Comparison of ENCODE assay signal across 22 cellular contexts in the genomic region with DNA sequence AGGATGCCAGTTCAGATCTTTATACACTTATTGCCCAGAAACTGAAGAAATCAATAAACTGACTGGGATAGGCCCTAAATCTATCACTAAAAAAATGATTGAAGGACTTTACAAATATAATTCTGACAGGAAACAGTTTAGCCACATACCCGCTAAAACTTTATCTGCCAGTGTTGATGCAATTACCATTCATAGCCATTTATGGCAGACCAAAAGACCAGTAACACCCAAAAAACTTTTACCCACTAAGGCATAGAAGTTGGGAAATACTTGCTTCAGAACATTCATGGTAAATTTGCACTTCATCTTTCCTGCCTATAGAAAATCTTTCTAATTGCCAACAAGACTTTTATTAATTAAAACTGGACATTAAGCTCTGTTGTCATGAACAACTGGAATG. TPM values are rescaled to one million over a fixed set of nuclear protein-coding genes. Genes with fewer than 3 reads are reported as not detected.
DNase-seq lines count a peak whose midpoint lies in the region; ATAC-seq and TF ChIP-seq lines count a peak whose summit lies in the region.
"Had no signal": no experiment of that assay in that cellular context is flagged by ENCODE, and none has a peak within 500 bp of the region (broad histone marks: within the 10 kb centered on the region; RNA-seq: fewer than 3 reads in every experiment).

No MANE protein-coding gene starts in this region.

- intact Hi-C loops in PC-3 (cut with micrococcal nuclease): no loop called here

- H3K27me3 ChIP-seq in Loucy (ENCODE audit: insufficient read depth, low read length, poor library complexity, severe bottlenecking) (no peaks in the 10 kb centered on the region), PC-3 (ENCODE audit: low read length) (peaks cover 31% of the 10 kb centered on the region), mesendoderm (ENCODE audit: insufficient read depth, low read length, poor library complexity) (no peaks in the 10 kb centered on the region)
- H3K27me3 ChIP-seq: SJSA1 had no signal

- DNase-seq in AML-193 (lab: John Stamatoyannopoulos, UW): peak; percentile 88 to 92
- no peak for DNase-seq in PC-3
- no peak for DNase-seq in chondrocyte (ENCODE audit: low spot score)
- DNase-seq in mesendoderm: no peak
- DNase-seq in T-helper 2 cell treated with Interferon-gamma antibody and Interleukin-4, amounts not matched to agents 5 μg/mL and 100 μg/mL, for 36 hours (ENCODE audit: low spot score): no peak
- DNase-seq: COR-L47, H7, NCI-H1092 treated with DMSO at 0.1 percent for 48 hours, NCI-H1694 treated with DMSO at 0.1 percent for 48 hours, NCI-H446 treated with DMSO at 0.1 percent for 48 hours, NCI-H748 treated with DMSO at 0.1 percent for 48 hours, RPMI8226, T-helper 1 cell had no signal

- no peak overlapping the region for H2BK5ac ChIP-seq in mesendoderm (ENCODE audit: low read length)

- H3K4me1 ChIP-seq in Loucy (ENCODE audit: insufficient read depth, low read length, poor library complexity, severe bottlenecking): peaks cover 66% of the 10 kb centered on the region
- no peaks in the 10 kb centered on the region for H3K4me1 ChIP-seq in PC-3 (ENCODE audit: insufficient read depth, low read length)
- no peaks in the 10 kb centered on the region for H3K4me1 ChIP-seq in mesendoderm (ENCODE audit: control insufficient read depth, low read depth, low read length)
- H3K4me1 ChIP-seq: SJSA1 had no signal

- no peak overlapping the region for H2BK15ac ChIP-seq in mesendoderm (replicated peaks; ENCODE audit: low read depth)

- ATAC-seq in PC-3 (no peak), HG02642 (IDR thresholded peaks at IDR 0.05; ENCODE audit: poor library complexity, unreplicated experiment) (no peak), GM21825 (IDR thresholded peaks at IDR 0.05; ENCODE audit: unreplicated experiment) (no peak)

- H3K27ac ChIP-seq in PC-3 (ENCODE audit: low read length): no peak overlapping the region
- no peak overlapping the region for H3K27ac ChIP-seq in mesendoderm (ENCODE audit: low read depth, low read length)
- H3K27ac ChIP-seq: SJSA1 had no signal

- H4K8ac ChIP-seq in mesendoderm (ENCODE audit: low read depth, low read length): no peak overlapping the region

- H3F3A ChIP-seq in Loucy (ENCODE audit: low read depth) (no peaks in the 10 kb centered on the region; the same call in 1 of the 2 replicates), PC-3 (ENCODE audit: low read length, unreplicated experiment) (no peaks in the 10 kb centered on the region)

- H3K18ac ChIP-seq in mesendoderm (ENCODE audit: low read length): no peak overlapping the region

- peak overlapping the region; percentile 59 for H3K4me2 ChIP-seq in Loucy (ENCODE audit: low read depth, low read length, poor library complexity, severe bottlenecking)
- H3K4me2 ChIP-seq in PC-3 (ENCODE audit: low read length): no peak overlapping the region
- H3K4me2 ChIP-seq in mesendoderm (ENCODE audit: low read length): no peak overlapping the region

- no peak overlapping the region for H2BK120ac ChIP-seq in mesendoderm (ENCODE audit: low read depth, low read length)

- no peak overlapping the region for H2AK5ac ChIP-seq in mesendoderm (ENCODE audit: low read length)

- no CpG with 5 or more reads among the region's 1 CpG for WGBS in mesendoderm (ENCODE audit: extremely low coverage, insufficient coverage, low lambda C conversion rate)

- no peaks in the 10 kb centered on the region for H3K79me2 ChIP-seq in Loucy (ENCODE audit: insufficient read depth, low read length)
- H3K79me2 ChIP-seq in PC-3 (ENCODE audit: low read length): no peaks in the 10 kb centered on the region
- no peaks in the 10 kb centered on the region for H3K79me2 ChIP-seq in mesendoderm (ENCODE audit: control insufficient read depth, insufficient read depth, low read length)

- H4K20me1 ChIP-seq in Loucy (ENCODE audit: insufficient read depth, low read length, poor library complexity, severe bottlenecking) (no peaks in the 10 kb centered on the region), PC-3 (ENCODE audit: low read length) (no peaks in the 10 kb centered on the region)

- no peaks in the 10 kb centered on the region for H3K9me3 Mint-ChIP-seq in chondrocyte (ENCODE audit: low read depth)
- H3K9me3 Mint-ChIP-seq in T-helper 2 cell treated with Interferon-gamma antibody and Interleukin-4, amounts not matched to agents 5 μg/mL and 100 μg/mL, for 36 hours: no peaks in the 10 kb centered on the region
- H3K9me3 Mint-ChIP-seq: CD14-positive monocyte, IgD-negative memory B cell had no signal

- POLR2A ChIA-PET in PC-3 (lab: Charles Lee; ENCODE audit: unreplicated experiment): interaction anchor here (0.6 kb wide), 1 partner anchor 33 kb away, joined by 4 read pairs; no protein-coding TSS in a partner anchor

- CTCF ChIA-PET in PC-3 (lab: Charles Lee): no interaction called here

- H3K4me3 ChIP-seq in Loucy (ENCODE audit: low read length, poor library complexity, severe bottlenecking) (peak overlapping the region; percentile 35), PC-3 (ENCODE audit: low read length) (no peak overlapping the region), mesendoderm (ENCODE audit: low read length) (no peak overlapping the region)
- H3K4me3 ChIP-seq: SJSA1 had no signal

- H3K27me3 Mint-ChIP-seq in chondrocyte (ENCODE audit: low read depth): no peaks in the 10 kb centered on the region
- peaks cover 23% of the 10 kb centered on the region for H3K27me3 Mint-ChIP-seq in T-helper 2 cell treated with Interferon-gamma antibody and Interleukin-4, amounts not matched to agents 5 μg/mL and 100 μg/mL, for 36 hours (ENCODE audit: low read depth)
- H3K27me3 Mint-ChIP-seq: IgD-negative memory B cell had no signal

- no peak overlapping the region for H3K4ac ChIP-seq in mesendoderm (ENCODE audit: low read depth, low read length)

- H3K36me3 Mint-ChIP-seq in chondrocyte (ENCODE audit: low read depth): peaks cover 12% of the 10 kb centered on the region
- H3K36me3 Mint-ChIP-seq in T-helper 2 cell treated with Interferon-gamma antibody and Interleukin-4, amounts not matched to agents 5 μg/mL and 100 μg/mL, for 36 hours (ENCODE audit: low read depth): no peaks in the 10 kb centered on the region
- H3K36me3 Mint-ChIP-seq: IgD-negative memory B cell had no signal

- H4K5ac ChIP-seq in mesendoderm (ENCODE audit: low read length): no peak overlapping the region

- H3K56ac ChIP-seq in mesendoderm (ENCODE audit: low read length): no peak overlapping the region

- no peak overlapping the region for H3K4me3 Mint-ChIP-seq in chondrocyte (ENCODE audit: unreplicated experiment)
- no peak overlapping the region for H3K4me3 Mint-ChIP-seq in T-helper 2 cell treated with Interferon-gamma antibody and Interleukin-4, amounts not matched to agents 5 μg/mL and 100 μg/mL, for 36 hours
- H3K4me3 Mint-ChIP-seq: CD14-positive monocyte, IgD-negative memory B cell had no signal

- no peaks in the 10 kb centered on the region for H3K9me3 ChIP-seq in Loucy (ENCODE audit: insufficient read depth, low read depth, low read length)
- no peaks in the 10 kb centered on the region for H3K9me3 ChIP-seq in PC-3 (ENCODE audit: low read length)
- H3K9me3 ChIP-seq: SJSA1 had no signal

- peak overlapping the region; percentile 44 for H3K9ac ChIP-seq in Loucy (ENCODE audit: low read depth, low read length, poor library complexity, severe bottlenecking)
- no peak overlapping the region for H3K9ac ChIP-seq in PC-3 (ENCODE audit: low read length)
- H3K9ac ChIP-seq in mesendoderm (ENCODE audit: low read length): no peak overlapping the region

- peaks cover 29% of the 10 kb centered on the region for H3K4me1 Mint-ChIP-seq in chondrocyte (ENCODE audit: low read depth)
- peaks cover 5% of the 10 kb centered on the region for H3K4me1 Mint-ChIP-seq in T-helper 2 cell treated with Interferon-gamma antibody and Interleukin-4, amounts not matched to agents 5 μg/mL and 100 μg/mL, for 36 hours (ENCODE audit: low read depth)

- H3K9me2 ChIP-seq in Loucy (replicated peaks; ENCODE audit: low read depth, low read length) (no peaks in the 10 kb centered on the region), PC-3 (replicated peaks; ENCODE audit: low read length) (no peaks in the 10 kb centered on the region)

- H3K27ac Mint-ChIP-seq in chondrocyte (ENCODE audit: unreplicated experiment): peak overlapping the region; percentile 93
- no peak overlapping the region for H3K27ac Mint-ChIP-seq in T-helper 2 cell treated with Interferon-gamma antibody and Interleukin-4, amounts not matched to agents 5 μg/mL and 100 μg/mL, for 36 hours
- H3K27ac Mint-ChIP-seq: CD14-positive monocyte, IgD-negative memory B cell had no signal

- H3K36me3 ChIP-seq in Loucy (ENCODE audit: insufficient read depth, low read length): no peaks in the 10 kb centered on the region
- peaks cover 27% of the 10 kb centered on the region; the same call in 1 of the 2 replicates for H3K36me3 ChIP-seq in PC-3 (ENCODE audit: low read depth, low read length)
- H3K36me3 ChIP-seq in mesendoderm (ENCODE audit: control insufficient read depth, insufficient read depth, low read length): no peaks in the 10 kb centered on the region

- no peak overlapping the region; the same call in 1 of the 2 replicates for H2AFZ ChIP-seq in Loucy (ENCODE audit: low read length)
- no peak overlapping the region for H2AFZ ChIP-seq in PC-3 (ENCODE audit: low read length)

- H3K23ac ChIP-seq in mesendoderm (ENCODE audit: low read length): no peak overlapping the region

- TF ChIP-seq CTCF in Loucy (conservative IDR thresholded peaks at IDR 0.05; ENCODE audit: low read length): no peak
- no peak for TF ChIP-seq CTCF in PC-3 (conservative IDR thresholded peaks at IDR 0.05; ENCODE audit: low read depth, low read length)
- no peak for TF ChIP-seq CTCF in chondrocyte (IDR thresholded peaks at IDR 0.05)

- H3K79me1 ChIP-seq in mesendoderm (ENCODE audit: low read length): no peaks in the 10 kb centered on the region

- BruUV-seq in PC-3 (replicated peaks; lab: Mats Ljungman, UMichigan): TSS peak; percentile 29

RNA-seq across cellular contexts. Expression of a gene that starts 15.0 kb away (rescaled TPM):
- total RNA-seq in PC-3 (2014; rRNA removed) (not detected in 2 replicates), chondrocyte (not detected in 3 replicates)
- polyA plus RNA-seq in mesendoderm (2013, experiment 1 of 2): not detected
- not detected for polyA plus RNA-seq in mesendoderm (2013, experiment 2 of 2)
- total RNA-seq: G401, H7, HT-29, LHCN-M2, SJSA1 had no signal

RNA-seq across cellular contexts. Expression of a gene that starts 36.9 kb away (rescaled TPM):
- total RNA-seq in PC-3 (2014; rRNA removed) (102 and 128 TPM in 2 replicates), chondrocyte (3.8 to 6.8 TPM (median 5.0 TPM) in 3 replicates)
- 34.9 TPM for polyA plus RNA-seq in mesendoderm (2013, experiment 1 of 2)
- 36.1 TPM for polyA plus RNA-seq in mesendoderm (2013, experiment 2 of 2)
- polyA plus RNA-seq: CD14-positive monocyte, IgD-negative memory B cell had no signal

Comparison
In these comparisons a context has a peak if more than half of its experiments do, and no peak if none do; other contexts are left out.
1. DNase-seq: peak in AML-193 (2 of 2); none in PC-3 (single experiment), chondrocyte (single experiment), mesendoderm (single experiment) and T-helper 2 cell treated with Interferon-gamma antibody and Interleukin-4, amounts not matched to agents 5 μg/mL and 100 μg/mL, for 36 hours (single experiment).
2. RNA of a gene that starts 36.9 kb away (total RNA-seq): 102 to 128 TPM in PC-3; 3.8 to 6.8 TPM in chondrocyte; every median in the first group is over 10 times any median in the second.